In the genomic region with DNA sequence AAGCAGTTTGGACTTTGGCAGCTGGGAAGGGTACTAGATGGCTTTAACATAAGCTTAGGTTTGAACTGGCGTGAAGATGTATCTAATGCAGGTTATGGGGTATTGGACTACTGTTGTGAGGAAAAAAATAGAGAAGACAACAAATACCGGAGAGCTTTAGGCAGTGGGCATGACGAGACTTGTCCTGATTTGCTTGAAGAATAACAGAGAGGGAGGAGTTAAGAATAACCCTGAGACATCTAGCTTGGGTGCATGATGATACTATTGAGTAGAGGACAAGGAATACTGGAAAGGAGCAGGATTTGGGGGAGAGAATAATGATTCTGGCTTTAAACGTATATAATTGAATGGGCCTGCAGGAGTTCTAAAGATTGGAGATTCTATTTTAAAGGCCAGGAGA, we compare ENCODE assay signal across 15 cellular contexts.
A peak's percentile ranks its signal among the peaks of the same experiment; 100 is the strongest.
DNase-seq lines count a peak whose midpoint lies in the region; ATAC-seq and TF ChIP-seq lines count a peak whose summit lies in the region.
"Had no signal": no experiment of that assay in that cellular context is flagged by ENCODE, and none has a peak within 500 bp of the region (broad histone marks: within the 10 kb centered on the region; RNA-seq: fewer than 3 reads in every experiment).

No MANE protein-coding gene starts in this region.

- no peaks in the 10 kb centered on the region for H3K36me3 ChIP-seq in mammary epithelial cell (ENCODE audit: insufficient read depth, low read length)
- H3K36me3 ChIP-seq: BLaER1 treated with 17β-estradiol and CSF1 and Interleukin-3, amounts not matched to agents 10 nM and 100 nM had no signal

- H3K79me2 ChIP-seq in mammary epithelial cell (ENCODE audit: insufficient read depth, low read length) = no peaks in the 10 kb centered on the region

- in situ Hi-C loops in mammary epithelial cell (cut with MboI; ENCODE audit: low sequenced_read_pairs in 2 of 2) = no loop called here

- no peaks in the 10 kb centered on the region for H3K27me3 ChIP-seq in mammary epithelial cell (ENCODE audit: insufficient read depth, low read length)
- H3K27me3 ChIP-seq in foreskin keratinocyte = no peaks in the 10 kb centered on the region
- H3K27me3 ChIP-seq: BLaER1 treated with 17β-estradiol and CSF1 and Interleukin-3, amounts not matched to agents 10 nM and 100 nM had no signal

- H3K9me3 ChIP-seq in mammary epithelial cell (replicated peaks; ENCODE audit: insufficient read depth, low read length) = no peaks in the 10 kb centered on the region
- H3K9me3 ChIP-seq: BLaER1 treated with 17β-estradiol and CSF1 and Interleukin-3, amounts not matched to agents 10 nM and 100 nM had no signal

- H3K4me3 ChIP-seq in mammary epithelial cell (replicated peaks in 1 of 3; ENCODE audit: insufficient read depth in 1 of 3, low read depth in 2 of 3, low read length in 3 of 3) = no peak overlapping the region
- H3K4me3 ChIP-seq: BLaER1 treated with 17β-estradiol and CSF1 and Interleukin-3, amounts not matched to agents 10 nM and 100 nM; GM12878 had no signal

- CTCF ChIA-PET in mammary epithelial cell (lab: Charles Lee; ENCODE audit: low non-redundant PET) = no interaction called here

- H3K4me2 ChIP-seq in mammary epithelial cell (ENCODE audit: insufficient read depth, low read depth, low read length) = no peak overlapping the region
- H3K4me2 ChIP-seq: BLaER1 treated with 17β-estradiol and CSF1 and Interleukin-3, amounts not matched to agents 10 nM and 100 nM had no signal

- no peak overlapping the region for H3K9ac ChIP-seq in mammary epithelial cell (ENCODE audit: insufficient read depth, low read length)
- H3K9ac ChIP-seq: BLaER1 treated with 17β-estradiol and CSF1 and Interleukin-3, amounts not matched to agents 10 nM and 100 nM had no signal

- WGBS in mammary epithelial cell (ENCODE audit: low coverage, missing lambda C conversion rate) = 61% methylated on average over 4 of the region's 4 CpGs

- peak; percentile 52 for ATAC-seq in GM18511 (IDR thresholded peaks at IDR 0.05; ENCODE audit: unreplicated experiment)
- peak; percentile 75 for ATAC-seq in foreskin keratinocyte
- ATAC-seq: CD8-positive, alpha-beta T cell; GM12878 had no signal

- dilution Hi-C loops in mammary epithelial cell (cut with HindIII; ENCODE audit: low sequenced_read_pairs) = no loop called here

- peak overlapping the region; percentile 19 for H2AFZ ChIP-seq in mammary epithelial cell (ENCODE audit: low read depth, low read length)

- intact Hi-C loops in mammary epithelial cell (cut with micrococcal nuclease) = no loop called here

- H3K27ac ChIP-seq in mammary epithelial cell (ENCODE audit: insufficient read depth, low read depth, low read length) = no peak overlapping the region
- no peak overlapping the region for H3K27ac ChIP-seq in foreskin keratinocyte
- H3K27ac ChIP-seq: BLaER1 treated with 17β-estradiol and CSF1 and Interleukin-3, amounts not matched to agents 10 nM and 100 nM had no signal

- no TSS peak for BruUV-seq in mammary epithelial cell (replicated peaks; lab: Mats Ljungman, UMichigan)

- no peaks in the 10 kb centered on the region for H3K4me1 ChIP-seq in mammary epithelial cell (ENCODE audit: insufficient read depth, low read length)
- H3K4me1 ChIP-seq in foreskin keratinocyte = no peaks in the 10 kb centered on the region

- no peaks in the 10 kb centered on the region for H4K20me1 ChIP-seq in mammary epithelial cell (ENCODE audit: insufficient read depth, low read length)
- H4K20me1 ChIP-seq: BLaER1 treated with 17β-estradiol and CSF1 and Interleukin-3, amounts not matched to agents 10 nM and 100 nM had no signal

- TF ChIP-seq CTCF in mammary epithelial cell (conservative IDR thresholded peaks at IDR 0.05 in 1 of 2, IDR thresholded peaks at IDR 0.05 in 1 of 2; ENCODE audit: extremely low read depth in 1 of 2, insufficient read depth in 1 of 2, low read depth in 1 of 2, low read length in 2 of 2) = no peak
- TF ChIP-seq CTCF in foreskin keratinocyte (conservative IDR thresholded peaks at IDR 0.05) = no peak

- DNase-seq in HPDE6-E6E7 (ENCODE audit: extremely low spot score) (peak; percentile 1), mammary epithelial cell (peak; percentile 36), foreskin keratinocyte (peak; percentile 19 to 51), dedifferentiated amniotic fluid mesenchymal stem cell (ENCODE audit: extremely low spot score) (no peak), DMS153 (lab: John Stamatoyannopoulos, UW) (no peak), RPMI8226 (no peak)
- DNase-seq: Calu3; CD8-positive, alpha-beta T cell; DMS53; DND-41; EL; H9 had no signal

Comparison
In these comparisons a context has a peak if more than half of its experiments do, and no peak if none do; other contexts are left out.
1. DNase-seq: peak in HPDE6-E6E7 (single experiment), mammary epithelial cell (single experiment) and foreskin keratinocyte (2 of 2); none in dedifferentiated amniotic fluid mesenchymal stem cell (single experiment), DMS153 (single experiment) and RPMI8226 (single experiment).